ENCODE assay signal across 21 cellular contexts in genomic region chr1:97999320-97999719, GRCh38.
DNase-seq lines count a peak whose midpoint lies in the region; ATAC-seq, FAIRE-seq and TF ChIP-seq lines count a peak whose summit lies in the region.
"Had no signal": no experiment of that assay in that cellular context is flagged by ENCODE, and none has a peak within 500 bp of the region (broad histone marks: within the 10 kb centered on the region; RNA-seq: fewer than 3 reads in every experiment).

No MANE protein-coding gene starts in this region.

- in situ Hi-C loops in astrocyte of the spinal cord (cut with HindIII; ENCODE audit: low sequenced_read_pairs): no loop called here

- no peaks in the 10 kb centered on the region for H3K36me3 Mint-ChIP-seq in T-cell
- H3K36me3 Mint-ChIP-seq in naive thymus-derived CD8-positive, alpha-beta T cell: no peaks in the 10 kb centered on the region

- no peak overlapping the region for H3K27ac Mint-ChIP-seq in T-cell
- no peak overlapping the region for H3K27ac Mint-ChIP-seq in naive thymus-derived CD8-positive, alpha-beta T cell

- H3K9me3 ChIP-seq in A549: no peaks in the 10 kb centered on the region
- H3K9me3 ChIP-seq: ovary, spleen had no signal

- H3K4me3 ChIP-seq in A549 (no peak overlapping the region), astrocyte of the spinal cord (ENCODE audit: low read depth, low read length) (no peak overlapping the region), kidney epithelial cell (ENCODE audit: low read depth, low read length) (no peak overlapping the region)
- H3K4me3 ChIP-seq: ovary, spleen had no signal

- H3K4me1 ChIP-seq in A549: peaks cover 47% of the 10 kb centered on the region
- H3K4me1 ChIP-seq: spleen had no signal

- H3K27ac ChIP-seq in A549: no peak overlapping the region
- H3K27ac ChIP-seq: ovary, spleen, WERI-Rb-1 had no signal

- peak in 1 of 2 experiments; percentile 57 for DNase-seq in A549 (ENCODE audit: low read depth in 1 of 2, low spot score in 1 of 2)
- peak; percentile 16 for DNase-seq in HK-2 (ENCODE audit: unreplicated experiment)
- peak; percentile 81 for DNase-seq in astrocyte of the spinal cord (ENCODE audit: low read depth, low spot score)
- peak; percentile 54 for DNase-seq in kidney epithelial cell (ENCODE audit: low read depth)
- DNase-seq in T-cell: no peak
- no peak for DNase-seq in naive thymus-derived CD8-positive, alpha-beta T cell
- no peak for DNase-seq in NCI-H345 (lab: John Stamatoyannopoulos, UW)
- DNase-seq in NCI-H1092 (lab: John Stamatoyannopoulos, UW): no peak
- DNase-seq: activated effector memory CD4-positive, alpha-beta T cell treated with Interleukin-2 at 50 U/mL for 16 hours; Calu3; effector CD8-positive, alpha-beta T cell; midbrain; NCI-H1930; NCI-H524 treated with DMSO at 0.1 percent for 48 hours; ovary; PC-3; spleen; WERI-Rb-1 had no signal

- no peak overlapping the region for H3K4me3 Mint-ChIP-seq in T-cell
- no peak overlapping the region for H3K4me3 Mint-ChIP-seq in naive thymus-derived CD8-positive, alpha-beta T cell

- H3K27me3 Mint-ChIP-seq in T-cell: no peaks in the 10 kb centered on the region
- peaks cover 0 to 3% (median 0%) of the 10 kb centered on the region in 5 donors for H3K27me3 Mint-ChIP-seq in naive thymus-derived CD8-positive, alpha-beta T cell

- no peaks in the 10 kb centered on the region for H3K36me3 ChIP-seq in kidney epithelial cell (ENCODE audit: control insufficient read depth, insufficient read depth, low read length)
- H3K36me3 ChIP-seq: ovary, spleen, WERI-Rb-1 had no signal

- no peak for TF ChIP-seq POLR2A in A549 (IDR thresholded peaks at IDR 0.05; ENCODE audit: low read length)

- TF ChIP-seq RAD21 in A549 (conservative IDR thresholded peaks at IDR 0.05 in 1 of 2, IDR thresholded peaks at IDR 0.05 in 1 of 2): no peak

- CTCF ChIA-PET in A549 (lab: Yijun Ruan, JAX): interaction anchor here (1.1 to 1.6 kb wide), 2 partner anchors 52 to 469 kb away, joined by 4 to 5 read pairs; no protein-coding TSS in a partner anchor
- CTCF ChIA-PET in T-cell (lab: Charles Lee): no interaction called here

- FAIRE-seq in A549 (lab: Jason Lieb, UNC): no peak
- FAIRE-seq: A204.1, GM18507, GM19239 had no signal

- H3K4me2 ChIP-seq in A549: no peak overlapping the region; the same call in 2 of the 3 replicates

- TF ChIP-seq CTCF in A549 (IDR thresholded peaks at IDR 0.05) (no peak), astrocyte of the spinal cord (IDR thresholded peaks at IDR 0.05; ENCODE audit: low read depth, low read length) (no peak), kidney epithelial cell (IDR thresholded peaks at IDR 0.05; ENCODE audit: insufficient read depth, low read length, poor library complexity, severe bottlenecking) (no peak)

- 69% methylated on average over 1 of the region's 1 CpG for WGBS in A549 (ENCODE audit: missing lambda C conversion rate)

- no peaks in the 10 kb centered on the region for H3K9me3 Mint-ChIP-seq in T-cell
- H3K9me3 Mint-ChIP-seq in naive thymus-derived CD8-positive, alpha-beta T cell: no peaks in the 10 kb centered on the region

- no peaks in the 10 kb centered on the region for H3K4me1 Mint-ChIP-seq in T-cell
- H3K4me1 Mint-ChIP-seq in naive thymus-derived CD8-positive, alpha-beta T cell: no peaks in the 10 kb centered on the region

- no peak for TF ChIP-seq EP300 in A549 (IDR thresholded peaks at IDR 0.05)

- no peaks in the 10 kb centered on the region for H3K27me3 ChIP-seq in kidney epithelial cell (ENCODE audit: control insufficient read depth, insufficient read depth, low read length)
- H3K27me3 ChIP-seq: ovary, spleen had no signal

- ATAC-seq in A549: peak; percentile 68 to 70; a peak in 4 of 6 replicates
- no peak for ATAC-seq in T-cell (replicated peaks in 1 of 4)
- no peak for ATAC-seq in naive thymus-derived CD8-positive, alpha-beta T cell
- ATAC-seq: PC-3 had no signal

- POLR2A ChIA-PET in A549 (lab: Yijun Ruan, JAX) (interaction anchor here (1.0 kb wide), 1 partner anchor 78 kb away, joined by 3 read pairs; no protein-coding TSS in a partner anchor), T-cell (lab: Charles Lee) (no interaction called here)
- POLR2A ChIA-PET in naive thymus-derived CD8-positive, alpha-beta T cell (lab: Charles Lee): no interaction called here

TF ChIP-seq in A549, 52 proteins besides CTCF, POLR2A, EP300 and RAD21:
- no peak for TF ChIP-seq SMC3 (IDR thresholded peaks at IDR 0.05)
- peak; percentile 14; the same call in 1 of the 2 replicates for TF ChIP-seq GATA3 (IDR thresholded peaks at IDR 0.05; ENCODE audit: borderline replicate concordance)

Comparison
In these comparisons a context has a peak if more than half of its experiments do, and no peak if none do; other contexts are left out.
1. ATAC-seq: peak in A549 (2 of 2); none in T-cell (0 of 4) and naive thymus-derived CD8-positive, alpha-beta T cell (0 of 2).
2. DNase-seq: peak in HK-2 (single experiment), astrocyte of the spinal cord (single experiment) and kidney epithelial cell (single experiment); none in T-cell (0 of 34), naive thymus-derived CD8-positive, alpha-beta T cell (0 of 10), NCI-H345 (single experiment) and NCI-H1092 (single experiment).